In the genomic region with DNA sequence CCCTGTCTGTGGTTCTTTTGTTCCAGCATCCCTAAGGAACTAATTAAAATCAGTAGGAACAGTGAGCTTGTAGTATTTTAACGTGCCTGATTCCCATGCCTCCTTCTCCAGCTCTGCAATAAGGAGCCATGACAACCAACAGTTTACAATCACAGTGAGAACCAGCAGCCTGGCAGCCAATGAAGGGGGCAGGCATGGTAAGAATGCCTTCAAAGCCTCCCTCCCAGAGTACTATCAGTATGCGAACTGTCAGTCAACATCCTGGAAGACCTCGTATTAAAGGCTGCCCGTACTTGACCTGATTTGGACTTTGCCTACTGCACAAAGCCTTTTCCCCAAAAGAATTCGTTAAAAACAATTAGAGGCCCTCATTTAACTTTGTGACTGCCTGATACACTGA, we compare ENCODE assay signal across 2 cellular contexts.
TF ChIP-seq lines count a peak whose summit lies in the region.

No MANE protein-coding gene starts in this region.

TF ChIP-seq in GM23338, 12 proteins besides CTCF, POLR2A, EP300 and RAD21:
- TF ChIP-seq, protein P1, sequence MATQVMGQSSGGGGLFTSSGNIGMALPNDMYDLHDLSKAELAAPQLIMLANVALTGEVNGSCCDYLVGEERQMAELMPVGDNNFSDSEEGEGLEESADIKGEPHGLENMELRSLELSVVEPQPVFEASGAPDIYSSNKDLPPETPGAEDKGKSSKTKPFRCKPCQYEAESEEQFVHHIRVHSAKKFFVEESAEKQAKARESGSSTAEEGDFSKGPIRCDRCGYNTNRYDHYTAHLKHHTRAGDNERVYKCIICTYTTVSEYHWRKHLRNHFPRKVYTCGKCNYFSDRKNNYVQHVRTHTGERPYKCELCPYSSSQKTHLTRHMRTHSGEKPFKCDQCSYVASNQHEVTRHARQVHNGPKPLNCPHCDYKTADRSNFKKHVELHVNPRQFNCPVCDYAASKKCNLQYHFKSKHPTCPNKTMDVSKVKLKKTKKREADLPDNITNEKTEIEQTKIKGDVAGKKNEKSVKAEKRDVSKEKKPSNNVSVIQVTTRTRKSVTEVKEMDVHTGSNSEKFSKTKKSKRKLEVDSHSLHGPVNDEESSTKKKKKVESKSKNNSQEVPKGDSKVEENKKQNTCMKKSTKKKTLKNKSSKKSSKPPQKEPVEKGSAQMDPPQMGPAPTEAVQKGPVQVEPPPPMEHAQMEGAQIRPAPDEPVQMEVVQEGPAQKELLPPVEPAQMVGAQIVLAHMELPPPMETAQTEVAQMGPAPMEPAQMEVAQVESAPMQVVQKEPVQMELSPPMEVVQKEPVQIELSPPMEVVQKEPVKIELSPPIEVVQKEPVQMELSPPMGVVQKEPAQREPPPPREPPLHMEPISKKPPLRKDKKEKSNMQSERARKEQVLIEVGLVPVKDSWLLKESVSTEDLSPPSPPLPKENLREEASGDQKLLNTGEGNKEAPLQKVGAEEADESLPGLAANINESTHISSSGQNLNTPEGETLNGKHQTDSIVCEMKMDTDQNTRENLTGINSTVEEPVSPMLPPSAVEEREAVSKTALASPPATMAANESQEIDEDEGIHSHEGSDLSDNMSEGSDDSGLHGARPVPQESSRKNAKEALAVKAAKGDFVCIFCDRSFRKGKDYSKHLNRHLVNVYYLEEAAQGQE (IDR thresholded peaks at IDR 0.05; ENCODE audit: unreplicated experiment) = no peak

TF ChIP-seq in WTC11, 78 proteins besides CTCF, POLR2A, EP300 and RAD21 (continued from another document):
- TF ChIP-seq, protein P2, sequence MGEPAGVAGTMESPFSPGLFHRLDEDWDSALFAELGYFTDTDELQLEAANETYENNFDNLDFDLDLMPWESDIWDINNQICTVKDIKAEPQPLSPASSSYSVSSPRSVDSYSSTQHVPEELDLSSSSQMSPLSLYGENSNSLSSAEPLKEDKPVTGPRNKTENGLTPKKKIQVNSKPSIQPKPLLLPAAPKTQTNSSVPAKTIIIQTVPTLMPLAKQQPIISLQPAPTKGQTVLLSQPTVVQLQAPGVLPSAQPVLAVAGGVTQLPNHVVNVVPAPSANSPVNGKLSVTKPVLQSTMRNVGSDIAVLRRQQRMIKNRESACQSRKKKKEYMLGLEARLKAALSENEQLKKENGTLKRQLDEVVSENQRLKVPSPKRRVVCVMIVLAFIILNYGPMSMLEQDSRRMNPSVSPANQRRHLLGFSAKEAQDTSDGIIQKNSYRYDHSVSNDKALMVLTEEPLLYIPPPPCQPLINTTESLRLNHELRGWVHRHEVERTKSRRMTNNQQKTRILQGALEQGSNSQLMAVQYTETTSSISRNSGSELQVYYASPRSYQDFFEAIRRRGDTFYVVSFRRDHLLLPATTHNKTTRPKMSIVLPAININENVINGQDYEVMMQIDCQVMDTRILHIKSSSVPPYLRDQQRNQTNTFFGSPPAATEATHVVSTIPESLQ (CRISPR knock-in tag; IDR thresholded peaks at IDR 0.05) = no peak
- TF ChIP-seq, protein P3, sequence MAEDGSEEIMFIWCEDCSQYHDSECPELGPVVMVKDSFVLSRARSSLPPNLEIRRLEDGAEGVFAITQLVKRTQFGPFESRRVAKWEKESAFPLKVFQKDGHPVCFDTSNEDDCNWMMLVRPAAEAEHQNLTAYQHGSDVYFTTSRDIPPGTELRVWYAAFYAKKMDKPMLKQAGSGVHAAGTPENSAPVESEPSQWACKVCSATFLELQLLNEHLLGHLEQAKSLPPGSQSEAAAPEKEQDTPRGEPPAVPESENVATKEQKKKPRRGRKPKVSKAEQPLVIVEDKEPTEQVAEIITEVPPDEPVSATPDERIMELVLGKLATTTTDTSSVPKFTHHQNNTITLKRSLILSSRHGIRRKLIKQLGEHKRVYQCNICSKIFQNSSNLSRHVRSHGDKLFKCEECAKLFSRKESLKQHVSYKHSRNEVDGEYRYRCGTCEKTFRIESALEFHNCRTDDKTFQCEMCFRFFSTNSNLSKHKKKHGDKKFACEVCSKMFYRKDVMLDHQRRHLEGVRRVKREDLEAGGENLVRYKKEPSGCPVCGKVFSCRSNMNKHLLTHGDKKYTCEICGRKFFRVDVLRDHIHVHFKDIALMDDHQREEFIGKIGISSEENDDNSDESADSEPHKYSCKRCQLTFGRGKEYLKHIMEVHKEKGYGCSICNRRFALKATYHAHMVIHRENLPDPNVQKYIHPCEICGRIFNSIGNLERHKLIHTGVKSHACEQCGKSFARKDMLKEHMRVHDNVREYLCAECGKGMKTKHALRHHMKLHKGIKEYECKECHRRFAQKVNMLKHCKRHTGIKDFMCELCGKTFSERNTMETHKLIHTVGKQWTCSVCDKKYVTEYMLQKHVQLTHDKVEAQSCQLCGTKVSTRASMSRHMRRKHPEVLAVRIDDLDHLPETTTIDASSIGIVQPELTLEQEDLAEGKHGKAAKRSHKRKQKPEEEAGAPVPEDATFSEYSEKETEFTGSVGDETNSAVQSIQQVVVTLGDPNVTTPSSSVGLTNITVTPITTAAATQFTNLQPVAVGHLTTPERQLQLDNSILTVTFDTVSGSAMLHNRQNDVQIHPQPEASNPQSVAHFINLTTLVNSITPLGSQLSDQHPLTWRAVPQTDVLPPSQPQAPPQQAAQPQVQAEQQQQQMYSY (CRISPR knock-in tag; IDR thresholded peaks at IDR 0.05) = no peak
